ENCODE assay signal across 24 cellular contexts in genomic region chr19:46109876-46110275, GRCh38. TPM values are rescaled to one million over a fixed set of nuclear protein-coding genes. Genes with fewer than 3 reads are reported as not detected.
"Had no signal": no experiment of that assay in that cellular context is flagged by ENCODE, and none has a peak within 500 bp of the region (broad histone marks: within the 10 kb centered on the region; RNA-seq: fewer than 3 reads in every experiment).

No MANE protein-coding gene starts in this region.

- FAIRE-seq: HepG2 had no signal

- H3K9ac ChIP-seq: KMS-11 had no signal

- DNase-seq: IMR-90, Kasumi-1, MM.1S, MV-4-11, NCI-H1048, NCI-H1105, NCI-H1436 treated with DMSO at 0.1 percent for 48 hours, NCI-H1694 treated with DMSO at 0.1 percent for 48 hours, NCI-H1930, NCI-H2081, NCI-H2107, NCI-H2227 treated with DMSO at 0.1 percent for 48 hours, NCI-H446, NCI-H510A, NCI-H524 treated with DMSO at 0.1 percent for 48 hours, NCI-H69, NCI-H774, SHP77 had no signal

- H3K27ac ChIP-seq: KMS-11, RWPE1 had no signal

- ATAC-seq: HepG2, SK-N-SH treated with all-trans-retinoic acid at 6 μM for 48 hours had no signal

- H3K4me2 ChIP-seq: KMS-11 had no signal

RNA-seq across cellular contexts. Expression of gene IGFL3, which starts 14.6 kb away (rescaled TPM):
- total RNA-seq: HepG2, IMR-90, M059J had no signal
- polyA plus RNA-seq: HepG2, IMR-90 had no signal

RNA-seq across cellular contexts. Expression of gene IGFL2, which starts 38.2 kb away (rescaled TPM):
- total RNA-seq: HepG2, HT1080, IMR-90, M059J had no signal
- polyA plus RNA-seq: HepG2, IMR-90 had no signal
